In genomic region chr16:1687427-1688316, GRCh38 we compare ENCODE assay signal across 14 cellular contexts. TPM values are rescaled to one million over a fixed set of nuclear protein-coding genes. Genes with fewer than 3 reads are reported as not detected.
DNase-seq lines count a peak whose midpoint lies in the region; ATAC-seq and TF ChIP-seq lines count a peak whose summit lies in the region.
"Had no signal": no experiment of that assay in that cellular context is flagged by ENCODE, and none has a peak within 500 bp of the region (broad histone marks: within the 10 kb centered on the region; RNA-seq: fewer than 3 reads in every experiment).

No MANE protein-coding gene starts in this region.

- peaks cover 37% of the 10 kb centered on the region for H4K20me1 ChIP-seq in smooth muscle cell (ENCODE audit: low read depth)

- TF ChIP-seq POLR2A in esophagus squamous epithelium (IDR thresholded peaks at IDR 0.05), result no peak

- H3K4me3 ChIP-seq in RWPE2 (ENCODE audit: severe bottlenecking) (no peak overlapping the region), esophagus squamous epithelium (no peak overlapping the region), smooth muscle cell (no peak overlapping the region)
- H3K4me3 ChIP-seq: BLaER1 treated with 17β-estradiol and CSF1 and Interleukin-3, amounts not matched to agents 10 nM and 100 nM; dorsolateral prefrontal cortex; skin epidermis had no signal

- H3K27me3 ChIP-seq in RWPE2 (ENCODE audit: insufficient read depth, poor library complexity, severe bottlenecking) (no peaks in the 10 kb centered on the region), esophagus squamous epithelium (no peaks in the 10 kb centered on the region), smooth muscle cell (ENCODE audit: low read depth) (no peaks in the 10 kb centered on the region)
- H3K27me3 ChIP-seq: BLaER1 treated with 17β-estradiol and CSF1 and Interleukin-3, amounts not matched to agents 10 nM and 100 nM; dorsolateral prefrontal cortex had no signal

- peak overlapping the region; percentile 78 for H3K9ac ChIP-seq in smooth muscle cell (ENCODE audit: low read depth)

- H3K79me2 ChIP-seq in smooth muscle cell (ENCODE audit: low read depth), result peaks cover 78% of the 10 kb centered on the region

- peaks cover 35% of the 10 kb centered on the region for H3K36me3 Mint-ChIP-seq in activated T-helper 1 cell treated with anti-CD3 and anti-CD28 coated beads, Interleukin-12 subunit alpha, Interleukin-12 subunit beta, Interleukin-2, Interleukin-4 antibody, amounts not matched to agents 30 ng/mL and 10 ng/mL and 1 ng/mL, durations not matched to agents 14 hours and 24 hours and 36 hours (ENCODE audit: low read depth)

- 67 to 78% methylated on average over 14 to 17 of the region's 17 CpGs for WGBS in esophagus squamous epithelium, 2 donors
- WGBS in smooth muscle cell (ENCODE audit: low lambda C conversion rate), result 94% methylated on average over 17 of the region's 17 CpGs

- H3K27ac ChIP-seq in RWPE2 (ENCODE audit: poor library complexity, severe bottlenecking), result peak overlapping the region; percentile 99
- peak overlapping the region; percentile 34 to 69 (median 52) for H3K27ac ChIP-seq in esophagus squamous epithelium
- H3K27ac ChIP-seq in smooth muscle cell (ENCODE audit: low read depth), result peak overlapping the region; percentile 97
- H3K27ac ChIP-seq: BLaER1 treated with 17β-estradiol and CSF1 and Interleukin-3, amounts not matched to agents 10 nM and 100 nM had no signal

- no peaks in the 10 kb centered on the region for H3K9me3 Mint-ChIP-seq in activated T-helper 1 cell treated with anti-CD3 and anti-CD28 coated beads, Interleukin-12 subunit alpha, Interleukin-12 subunit beta, Interleukin-2, Interleukin-4 antibody, amounts not matched to agents 30 ng/mL and 10 ng/mL and 1 ng/mL, durations not matched to agents 14 hours and 24 hours and 36 hours

- DNase-seq in G401 (ENCODE audit: low spot score) (peak; percentile 79), RWPE2 (ENCODE audit: low spot score) (no peak), esophagus squamous epithelium (lab: John Stamatoyannopoulos, UW) (no peak), smooth muscle cell (lab: John Stamatoyannopoulos, UW; ENCODE audit: unreplicated experiment) (no peak), NCI-H526 treated with DMSO at 0.1 percent for 48 hours (lab: John Stamatoyannopoulos, UW) (no peak), T-helper 2 cell (no peak)
- DNase-seq in activated T-helper 1 cell treated with anti-CD3 and anti-CD28 coated beads, Interleukin-12 subunit alpha, Interleukin-12 subunit beta, Interleukin-2, Interleukin-4 antibody, amounts not matched to agents 30 ng/mL and 10 ng/mL and 1 ng/mL, durations not matched to agents 14 hours and 24 hours and 36 hours (ENCODE audit: low spot score), result no peak
- DNase-seq: activated gamma-delta T cell; HCEC 1CT; KG1; stimulated activated naive CD4-positive, alpha-beta T cell had no signal

- no peak overlapping the region for H3K4me2 ChIP-seq in smooth muscle cell
- H3K4me2 ChIP-seq: BLaER1 treated with 17β-estradiol and CSF1 and Interleukin-3, amounts not matched to agents 10 nM and 100 nM had no signal

- in situ Hi-C loops in G401 (cut with HindIII; ENCODE audit: low sequenced_read_pairs), result no loop called here

- H3K4me1 ChIP-seq in RWPE2 (ENCODE audit: insufficient read depth, poor library complexity, severe bottlenecking) (peaks cover 70% of the 10 kb centered on the region), esophagus squamous epithelium (peaks cover 0 to 66% (median 17%) of the 10 kb centered on the region in 3 donors), smooth muscle cell (ENCODE audit: low read depth) (no peaks in the 10 kb centered on the region)

- peaks cover 21% of the 10 kb centered on the region for H3F3A ChIP-seq in smooth muscle cell (ENCODE audit: low read depth)

- ATAC-seq in RWPE2 (ENCODE audit: low read depth), result no peak

- H3K4me1 Mint-ChIP-seq in activated T-helper 1 cell treated with anti-CD3 and anti-CD28 coated beads, Interleukin-12 subunit alpha, Interleukin-12 subunit beta, Interleukin-2, Interleukin-4 antibody, amounts not matched to agents 30 ng/mL and 10 ng/mL and 1 ng/mL, durations not matched to agents 14 hours and 24 hours and 36 hours (ENCODE audit: low read depth), result peaks cover 22% of the 10 kb centered on the region

- H3K36me3 ChIP-seq in RWPE2 (ENCODE audit: low read depth) (peaks cover 87% of the 10 kb centered on the region), esophagus squamous epithelium (peaks cover 0 to 92% (median 23%) of the 10 kb centered on the region in 3 donors), smooth muscle cell (ENCODE audit: low read depth) (peaks cover 16% of the 10 kb centered on the region)

- no peak overlapping the region for H3K4me3 Mint-ChIP-seq in activated T-helper 1 cell treated with anti-CD3 and anti-CD28 coated beads, Interleukin-12 subunit alpha, Interleukin-12 subunit beta, Interleukin-2, Interleukin-4 antibody, amounts not matched to agents 30 ng/mL and 10 ng/mL and 1 ng/mL, durations not matched to agents 14 hours and 24 hours and 36 hours

- H3K27ac Mint-ChIP-seq in activated T-helper 1 cell treated with anti-CD3 and anti-CD28 coated beads, Interleukin-12 subunit alpha, Interleukin-12 subunit beta, Interleukin-2, Interleukin-4 antibody, amounts not matched to agents 30 ng/mL and 10 ng/mL and 1 ng/mL, durations not matched to agents 14 hours and 24 hours and 36 hours, result no peak overlapping the region

- TF ChIP-seq CTCF in RWPE2 (IDR thresholded peaks at IDR 0.05; ENCODE audit: poor library complexity, severe bottlenecking) (no peak), esophagus squamous epithelium (IDR thresholded peaks at IDR 0.05) (no peak), smooth muscle cell (IDR thresholded peaks at IDR 0.05; ENCODE audit: borderline replicate concordance, insufficient read depth, poor library complexity, severe bottlenecking) (no peak)

- H3K9me3 ChIP-seq in RWPE2 (ENCODE audit: severe bottlenecking) (no peaks in the 10 kb centered on the region), esophagus squamous epithelium (no peaks in the 10 kb centered on the region), smooth muscle cell (replicated peaks; ENCODE audit: low read depth) (no peaks in the 10 kb centered on the region)
- H3K9me3 ChIP-seq: BLaER1 treated with 17β-estradiol and CSF1 and Interleukin-3, amounts not matched to agents 10 nM and 100 nM had no signal

- intact Hi-C loops in esophagus squamous epithelium (cut with DNase I), result no loop called here
- intact Hi-C loops in activated T-helper 1 cell treated with anti-CD3 and anti-CD28 coated beads, Interleukin-12 subunit alpha, Interleukin-12 subunit beta, Interleukin-2, Interleukin-4 antibody, amounts not matched to agents 30 ng/mL and 10 ng/mL and 1 ng/mL, durations not matched to agents 14 hours and 24 hours and 36 hours (cut with micrococcal nuclease), result no loop called here

- no peaks in the 10 kb centered on the region for H3K27me3 Mint-ChIP-seq in activated T-helper 1 cell treated with anti-CD3 and anti-CD28 coated beads, Interleukin-12 subunit alpha, Interleukin-12 subunit beta, Interleukin-2, Interleukin-4 antibody, amounts not matched to agents 30 ng/mL and 10 ng/mL and 1 ng/mL, durations not matched to agents 14 hours and 24 hours and 36 hours (ENCODE audit: insufficient read depth)

- H2AFZ ChIP-seq in smooth muscle cell (ENCODE audit: low read depth), result no peak overlapping the region

RNA-seq across cellular contexts. Expression of gene JPT2, which starts 9.6 kb away (rescaled TPM):
- 154 and 199 TPM in 2 replicates for total RNA-seq in G401 (2014; rRNA removed; shearing (Covaris generic))
- 10 to 100 TPM; 45.6 to 68.0 (median 48.6) TPM for total RNA-seq in esophagus squamous epithelium
- total RNA-seq in smooth muscle cell, result 28.6 and 33.4 TPM in 2 replicates
- polyA plus RNA-seq in smooth muscle cell, result 7.2 and 11.2 TPM in 2 replicates
- 106 and 119 TPM in 2 replicates for total RNA-seq in activated T-helper 1 cell treated with anti-CD3 and anti-CD28 coated beads, Interleukin-12 subunit alpha, Interleukin-12 subunit beta, Interleukin-2, Interleukin-4 antibody, amounts not matched to agents 30 ng/mL and 10 ng/mL and 1 ng/mL, durations not matched to agents 14 hours and 24 hours and 36 hours

RNA-seq across cellular contexts. Expression of gene MAPK8IP3, which starts 18.3 kb away (rescaled TPM):
- 20.6 and 27.7 TPM in 2 replicates for total RNA-seq in G401 (2014; rRNA removed; shearing (Covaris generic))
- total RNA-seq in esophagus squamous epithelium (10 to 100 TPM in 3 of 4 donors, 1 to 10 TPM in 1; 8.6 to 37.6 (median 24.7) TPM), smooth muscle cell (36.2 and 43.6 TPM in 2 replicates)
- polyA plus RNA-seq in smooth muscle cell, result 47.8 and 69.2 TPM in 2 replicates
- 84.4 and 84.6 TPM in 2 replicates for total RNA-seq in activated T-helper 1 cell treated with anti-CD3 and anti-CD28 coated beads, Interleukin-12 subunit alpha, Interleukin-12 subunit beta, Interleukin-2, Interleukin-4 antibody, amounts not matched to agents 30 ng/mL and 10 ng/mL and 1 ng/mL, durations not matched to agents 14 hours and 24 hours and 36 hours
